Comparison of ENCODE assay signal across 24 cellular contexts in genomic region chr10:822197-822596, GRCh38.
"Had no signal": no experiment of that assay in that cellular context is flagged by ENCODE, and none has a peak within 500 bp of the region (broad histone marks: within the 10 kb centered on the region; RNA-seq: fewer than 3 reads in every experiment).

No MANE protein-coding gene starts in this region.

- H3K4me1 Mint-ChIP-seq: mesothelial cell of epicardium, neural crest cell had no signal

- FAIRE-seq: colon, islet of Langerhans, small intestine had no signal

- H3K27ac Mint-ChIP-seq: activated naive CD4-positive, alpha-beta T cell treated with anti-CD3 and anti-CD28 coated beads for 36 hours; mesothelial cell of epicardium; T-helper 1 cell treated with Interleukin-12 subunit alpha and Interleukin-12 subunit beta and Interleukin-4 antibody, amounts not matched to agents 30 μg/mL and 1 μg/mL, for 36 hours had no signal

- H3K27ac ChIP-seq: brain microvascular endothelial cell, dorsolateral prefrontal cortex, hepatocyte, lower lobe of right lung, ovary, psoas muscle, WERI-Rb-1 had no signal

- ATAC-seq: activated T-cell treated with anti-CD3 and anti-CD28 coated beads, Interleukin-2, amount 50 U/mL, for 4 hours; left colon had no signal

- DNase-seq: activated CD4-positive, alpha-beta T cell treated with anti-CD3 and anti-CD28 coated beads, Interleukin-2, amount 50 U/mL, for 4 hours; activated naive CD4-positive, alpha-beta T cell treated with anti-CD3 and anti-CD28 coated beads for 36 hours; activated naive CD8-positive, alpha-beta T cell treated with anti-CD3 and anti-CD28 coated beads, Interleukin-2, amount 50 U/mL, for 24 hours; activated T-cell treated with anti-CD3 and anti-CD28 coated beads, Interleukin-2, amount 50 U/mL, for 4 hours; aorta; brain microvascular endothelial cell; central memory CD4-positive, alpha-beta T cell; foreskin fibroblast; left colon; lower lobe of right lung; ovary; psoas muscle; right cardiac atrium; small intestine; stimulated activated CD4-positive, alpha-beta T cell treated with anti-CD3 and anti-CD28 coated beads, Interleukin-15, amount 100 ng/mL, for 24 hours; stimulated activated CD4-positive, alpha-beta T cell treated with anti-CD3 and anti-CD28 coated beads, Interleukin-2, amount 100 ng/mL, for 48 hours; WERI-Rb-1 had no signal

- H3K4me3 ChIP-seq: dorsolateral prefrontal cortex, hepatocyte, lower lobe of right lung, ovary, psoas muscle had no signal

- H2AFZ ChIP-seq: hepatocyte had no signal

- H3K9me3 Mint-ChIP-seq: activated naive CD4-positive, alpha-beta T cell treated with anti-CD3 and anti-CD28 coated beads for 36 hours; activated naive CD8-positive, alpha-beta T cell treated with anti-CD3 and anti-CD28 coated beads, Interleukin-2, amount 50 U/mL, for 24 hours; activated T-cell treated with anti-CD3 and anti-CD28 coated beads, Interleukin-2, amount 50 U/mL, for 4 hours; mesothelial cell of epicardium; neural crest cell; T-helper 1 cell treated with Interleukin-12 subunit alpha and Interleukin-12 subunit beta and Interleukin-4 antibody, amounts not matched to agents 30 μg/mL and 1 μg/mL, for 36 hours had no signal

- H3K4me3 Mint-ChIP-seq: activated naive CD4-positive, alpha-beta T cell treated with anti-CD3 and anti-CD28 coated beads for 36 hours; activated naive CD8-positive, alpha-beta T cell treated with anti-CD3 and anti-CD28 coated beads, Interleukin-2, amount 50 U/mL, for 24 hours; activated T-cell treated with anti-CD3 and anti-CD28 coated beads, Interleukin-2, amount 50 U/mL, for 4 hours; mesothelial cell of epicardium; neural crest cell; T-helper 1 cell treated with Interleukin-12 subunit alpha and Interleukin-12 subunit beta and Interleukin-4 antibody, amounts not matched to agents 30 μg/mL and 1 μg/mL, for 36 hours had no signal

- H3K27me3 ChIP-seq: brain microvascular endothelial cell, dorsolateral prefrontal cortex, hepatocyte, ovary had no signal

- H3K9me3 ChIP-seq: lower lobe of right lung, ovary, psoas muscle had no signal

- H3K36me3 ChIP-seq: ovary had no signal

- H3K4me2 ChIP-seq: hepatocyte had no signal
